ENCODE assay signal across 28 cellular contexts in the genomic region with DNA sequence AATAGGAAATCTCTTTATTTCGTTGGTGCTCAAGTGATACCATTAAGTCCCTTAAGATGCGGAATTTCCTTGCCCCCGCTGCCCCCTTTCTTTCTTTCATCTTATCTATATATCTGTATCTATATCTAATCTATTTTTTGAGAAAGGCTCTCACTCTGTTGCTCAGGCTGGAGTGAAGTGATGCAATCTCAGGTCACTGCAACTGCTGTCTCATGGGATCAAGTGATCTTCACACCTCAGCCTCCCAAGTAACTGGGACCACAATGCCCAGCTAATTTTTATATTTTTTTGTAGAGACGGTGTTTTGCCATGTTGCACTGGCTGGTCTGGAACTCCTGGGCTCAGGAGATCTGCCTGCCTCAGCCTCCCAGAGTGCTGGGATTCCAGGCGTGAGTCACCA.
"Had no signal": no experiment of that assay in that cellular context is flagged by ENCODE, and none has a peak within 500 bp of the region (broad histone marks: within the 10 kb centered on the region; RNA-seq: fewer than 3 reads in every experiment).

No MANE protein-coding gene starts in this region.

- H3K4me1 ChIP-seq: adrenal gland, body of pancreas, breast epithelium had no signal

- H3K27ac ChIP-seq: adrenal gland, body of pancreas, breast epithelium, SJCRH30, SK-N-MC, WERI-Rb-1 had no signal

- H3K27ac Mint-ChIP-seq: activated CD8-positive, alpha-beta T cell treated with anti-CD3 and anti-CD28 coated beads, Interleukin-2, amount 10 ng/mL, durations not matched to agents 7 days and 5 days; activated naive CD4-positive, alpha-beta T cell treated with anti-CD3 and anti-CD28 coated beads, Interleukin-2, amount 50 U/mL, for 72 hours; activated T-cell treated with anti-CD3 and anti-CD28 coated beads, Interleukin-2, amount 50 U/mL, for 24 hours had no signal

- ATAC-seq: activated CD8-positive, alpha-beta T cell treated with anti-CD3 and anti-CD28 coated beads, Interleukin-2, amount 10 ng/mL, durations not matched to agents 7 days and 5 days; activated naive CD4-positive, alpha-beta T cell treated with anti-CD3 and anti-CD28 coated beads, Interleukin-2, amount 50 U/mL, for 72 hours; body of pancreas; Panc1 had no signal

- H3K36me3 ChIP-seq: adrenal gland, breast epithelium, SJCRH30, WERI-Rb-1 had no signal

- H3K9me3 Mint-ChIP-seq: activated naive CD4-positive, alpha-beta T cell treated with anti-CD3 and anti-CD28 coated beads, Interleukin-2, amount 50 U/mL, for 72 hours; activated T-cell treated with anti-CD3 and anti-CD28 coated beads, Interleukin-2, amount 50 U/mL, for 24 hours had no signal

- DNase-seq: activated CD4-positive, alpha-beta T cell treated with anti-CD3 and anti-CD28 coated beads for 1 hour; activated CD4-positive, alpha-beta T cell treated with anti-CD3 and anti-CD28 coated beads for 48 hours; activated CD4-positive, CD25-positive, alpha-beta regulatory T cell; activated CD8-positive, alpha-beta T cell treated with anti-CD3 and anti-CD28 coated beads, Interleukin-2, amount 10 ng/mL, durations not matched to agents 7 days and 5 days; activated effector memory CD4-positive, alpha-beta T cell treated with anti-CD3 and anti-CD28 coated beads, Interleukin-2, amount 50 U/mL, for 16 hours; activated naive CD4-positive, alpha-beta T cell treated with Interleukin-2 at 50 U/mL for 16 hours; activated T-cell treated with anti-CD3 and anti-CD28 coated beads, Interleukin-2, amount 50 U/mL, for 24 hours; adrenal gland; body of pancreas; cerebellar nuclear complex; NCI-H1092 treated with DMSO at 0.1 percent for 48 hours; NCI-H1417; NCI-H146; NCI-H187; NCI-H2029 treated with DMSO at 0.1 percent for 48 hours; NCI-H2107; NCI-H226; NCI-H446 treated with DMSO at 0.1 percent for 48 hours; NCI-H524; NCI-H69; SHP77; SJCRH30; T1000; WERI-Rb-1 had no signal

- H3K27me3 ChIP-seq: adrenal gland, body of pancreas, breast epithelium, SJCRH30 had no signal

- H3K4me3 ChIP-seq: adrenal gland, body of pancreas, breast epithelium, SJCRH30, SK-N-MC had no signal

- H3K4me3 Mint-ChIP-seq: activated CD8-positive, alpha-beta T cell treated with anti-CD3 and anti-CD28 coated beads, Interleukin-2, amount 10 ng/mL, durations not matched to agents 7 days and 5 days; activated T-cell treated with anti-CD3 and anti-CD28 coated beads, Interleukin-2, amount 50 U/mL, for 24 hours had no signal
